In the genomic region with DNA sequence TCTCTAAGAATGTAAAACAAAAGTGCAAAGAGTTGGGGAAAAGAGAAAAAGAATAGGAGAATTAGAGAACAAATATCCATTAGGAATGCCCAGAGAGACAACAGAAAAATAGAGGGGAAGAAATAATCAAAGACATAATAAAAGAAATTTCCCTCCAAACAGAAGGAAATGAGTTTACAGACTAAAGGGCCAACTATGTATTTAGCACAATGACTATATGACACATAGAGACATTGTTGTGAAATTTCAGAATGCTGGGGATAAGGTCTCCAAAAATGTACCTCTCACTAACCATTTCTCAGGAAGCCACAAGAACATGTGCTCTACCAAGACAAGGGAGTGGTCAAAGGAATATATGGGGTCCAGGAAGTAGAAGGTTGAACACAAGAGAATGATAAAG, we compare ENCODE assay signal across 26 cellular contexts.
"Had no signal": no experiment of that assay in that cellular context is flagged by ENCODE, and none has a peak within 500 bp of the region (broad histone marks: within the 10 kb centered on the region; RNA-seq: fewer than 3 reads in every experiment).

No MANE protein-coding gene starts in this region.

- H3K4me1 ChIP-seq: lower lobe of right lung, pancreas, prostate gland, sigmoid colon, tibial nerve, uterus had no signal

- H3K4me3 ChIP-seq: left lung, lower lobe of right lung, pancreas, prostate gland, sigmoid colon, tibial nerve, uterus had no signal

- H3K36me3 ChIP-seq: left lung, lower lobe of right lung, pancreas, prostate gland, sigmoid colon, tibial nerve, uterus had no signal

- H3K27me3 ChIP-seq: pancreas, sigmoid colon, uterus had no signal

- DNase-seq: hypothalamus; immature natural killer cell; kidney; left colon; left lung; lower lobe of right lung; mammary epithelial cell; mesenchymal stem cell; naive thymus-derived CD8-positive, alpha-beta T cell; nucleus accumbens; pancreas; posterior cingulate gyrus; retina; right cardiac atrium; sigmoid colon; small intestine; stimulated activated CD4-positive, alpha-beta T cell treated with anti-CD3 and anti-CD28 coated beads, Interleukin-1b, Interleukin-23, amount 100 ng/mL, for 48 hours; stimulated activated CD4-positive, alpha-beta T cell treated with anti-CD3 and anti-CD28 coated beads, Interleukin-2, amount 100 ng/mL, for 48 hours; stimulated activated CD4-positive, alpha-beta T cell treated with anti-CD3 and anti-CD28 coated beads, Interleukin-4, amount 100 ng/mL, for 4 hours; stimulated activated CD8-positive, alpha-beta memory T cell treated with anti-CD3 and anti-CD28 coated beads, Interleukin-4, amount 100 ng/mL, for 48 hours; stimulated activated naive CD4-positive, alpha-beta T cell treated with Interleukin-2 at 50 U/mL for 16 hours; stimulated activated naive CD8-positive, alpha-beta T cell treated with anti-CD3 and anti-CD28 coated beads, Interleukin-15, amount 100 ng/mL, for 72 hours; substantia nigra; uterus had no signal

- H3K9me3 ChIP-seq: left lung, lower lobe of right lung, pancreas, prostate gland, sigmoid colon, tibial nerve, uterus had no signal
